Comparison of ENCODE assay signal across 14 cellular contexts in genomic region chr3:82080261-82080660, GRCh38.
A peak's percentile ranks its signal among the peaks of the same experiment; 100 is the strongest.
DNase-seq lines count a peak whose midpoint lies in the region; ATAC-seq and TF ChIP-seq lines count a peak whose summit lies in the region.
"Had no signal": no experiment of that assay in that cellular context is flagged by ENCODE, and none has a peak within 500 bp of the region (broad histone marks: within the 10 kb centered on the region; RNA-seq: fewer than 3 reads in every experiment).

No MANE protein-coding gene starts in this region.

- peak; percentile 15 for DNase-seq in AG20443 (ENCODE audit: low spot score)
- no peak for DNase-seq in HCT116 (ENCODE audit: low read depth, low spot score)
- peak; percentile 12 for DNase-seq in iPS-NIHi11 (ENCODE audit: low spot score)
- no peak for DNase-seq in NCI-H774 (lab: John Stamatoyannopoulos, UW)
- no peak for DNase-seq in HT-29 (ENCODE audit: low spot score)
- DNase-seq in psoas muscle, result no peak
- DNase-seq: activated naive CD4-positive, alpha-beta T cell treated with anti-CD3 and anti-CD28 coated beads for 36 hours; erythroblast; NCI-H1048; stimulated activated CD4-positive, alpha-beta T cell treated with anti-CD3 and anti-CD28 coated beads, Interleukin-1b, Interleukin-23, amount 100 ng/mL, for 48 hours had no signal

- H3K4me2 ChIP-seq in HCT116 (ENCODE audit: low read length), result peak overlapping the region; percentile 15
- H3K4me2 ChIP-seq in SU-DHL-6 (ENCODE audit: low read depth, low read length, poor library complexity, severe bottlenecking), result peak overlapping the region; percentile 22

- no peaks in the 10 kb centered on the region for H3F3A ChIP-seq in SU-DHL-6 (ENCODE audit: insufficient read depth)

- RAD21 ChIA-PET in HCT116 (lab: Charles Lee; ENCODE audit: low non-redundant PET in 1 of 2, low total read pairs in 2 of 2, uncharacterized antibody in 2 of 2, unreplicated experiment in 2 of 2), result no interaction called here

- H2AFZ ChIP-seq in HCT116 (ENCODE audit: low read depth, low read length, poor library complexity, severe bottlenecking) (no peak overlapping the region), SU-DHL-6 (ENCODE audit: low read depth, low read length, severe bottlenecking) (peak overlapping the region; percentile 61)

- H3K9me3 ChIP-seq in HCT116 (ENCODE audit: control insufficient read depth in 1 of 2, insufficient read depth in 1 of 2, low read depth in 1 of 2, low read length in 2 of 2) (no peaks in the 10 kb centered on the region), SU-DHL-6 (ENCODE audit: insufficient read depth, low read length) (no peaks in the 10 kb centered on the region), psoas muscle (no peaks in the 10 kb centered on the region)

- H3K36me3 ChIP-seq in HCT116 (ENCODE audit: control insufficient read depth in 1 of 2, insufficient read depth in 2 of 2, low read length in 2 of 2) (no peaks in the 10 kb centered on the region), SU-DHL-6 (ENCODE audit: low read length) (no peaks in the 10 kb centered on the region), psoas muscle (ENCODE audit: insufficient read depth in 1 of 2, low read depth in 1 of 2) (no peaks in the 10 kb centered on the region)

- no peak for TF ChIP-seq RAD21 in HCT116 (IDR thresholded peaks at IDR 0.05; ENCODE audit: low read depth)

- ATAC-seq in HCT116 (no peak), HG02678 (IDR thresholded peaks at IDR 0.05; ENCODE audit: unreplicated experiment) (no peak), psoas muscle (no peak)

- H3K9me2 ChIP-seq in HCT116 (ENCODE audit: insufficient read depth), result no peaks in the 10 kb centered on the region
- no peaks in the 10 kb centered on the region for H3K9me2 ChIP-seq in SU-DHL-6 (replicated peaks; ENCODE audit: insufficient read depth, low read length)

- peaks cover 6 to 8% of the 10 kb centered on the region in 2 experiments; a peak in 3 of 4 replicates for H3K4me1 ChIP-seq in HCT116 (ENCODE audit: control insufficient read depth in 1 of 2, insufficient read depth in 2 of 2, low read length in 2 of 2)
- no peaks in the 10 kb centered on the region for H3K4me1 ChIP-seq in psoas muscle

- no peaks in the 10 kb centered on the region for H3K27me3 ChIP-seq in HCT116 (ENCODE audit: insufficient read depth, low read length)
- H3K27me3 ChIP-seq in SU-DHL-6 (ENCODE audit: low read length), result no peaks in the 10 kb centered on the region
- no peaks in the 10 kb centered on the region for H3K27me3 ChIP-seq in psoas muscle (ENCODE audit: insufficient read depth in 3 of 3, low read length in 2 of 3)

- TF ChIP-seq POLR2A in HCT116 (IDR thresholded peaks at IDR 0.05; ENCODE audit: borderline replicate concordance, extremely low read depth, insufficient read depth, insufficient read length), result no peak

- TF ChIP-seq CTCF in HCT116 (IDR thresholded peaks at IDR 0.05 in 2 of 3, conservative IDR thresholded peaks at IDR 0.05 in 1 of 3; ENCODE audit: borderline replicate concordance in 1 of 3, insufficient read depth in 1 of 3, low read depth in 2 of 3, low read length in 2 of 3) (no peak), SU-DHL-6 (IDR thresholded peaks at IDR 0.05; ENCODE audit: insufficient read depth, low read length, poor library complexity, severe bottlenecking) (no peak), psoas muscle (IDR thresholded peaks at IDR 0.05) (no peak)

- WGBS in psoas muscle, 3 donors, result 78 to 83% (median 79%) methylated on average over 3 of the region's 3 CpGs

- CTCF ChIA-PET in HCT116 (lab: Charles Lee), result no interaction called here

- H3K4me3 ChIP-seq in HCT116 (replicated peaks in 1 of 2; ENCODE audit: low read depth in 1 of 2, low read length in 2 of 2) (no peak overlapping the region), SU-DHL-6 (ENCODE audit: insufficient read depth, low read length, poor library complexity, severe bottlenecking) (no peak overlapping the region), psoas muscle (no peak overlapping the region)

- POLR2A ChIA-PET in HCT116 (lab: Charles Lee), result no interaction called here

- H3K27ac ChIP-seq in HCT116 (ENCODE audit: low read depth, low read length) (no peak overlapping the region), SU-DHL-6 (ENCODE audit: low read depth, low read length) (no peak overlapping the region), psoas muscle (no peak overlapping the region)
- H3K27ac ChIP-seq: HL-60, RWPE1 had no signal

- H4K20me1 ChIP-seq in HCT116 (ENCODE audit: insufficient read depth) (no peaks in the 10 kb centered on the region), SU-DHL-6 (ENCODE audit: low read depth, low read length) (no peaks in the 10 kb centered on the region)

- BruUV-seq in HCT116 (replicated peaks; lab: Mats Ljungman, UMichigan), result no TSS peak

- H3K79me2 ChIP-seq in HCT116 (ENCODE audit: insufficient read depth, low read length) (no peaks in the 10 kb centered on the region), SU-DHL-6 (ENCODE audit: insufficient read depth, low read length) (no peaks in the 10 kb centered on the region)

- H3K9ac ChIP-seq in HCT116 (ENCODE audit: low read length), result no peak overlapping the region
- H3K9ac ChIP-seq in SU-DHL-6 (ENCODE audit: low read length), result no peak overlapping the region

- intact Hi-C loops in HCT116 (cut with micrococcal nuclease), result no loop called here
- intact Hi-C loops in psoas muscle (cut with DNase I), result no loop called here

TF ChIP-seq in HCT116, 20 proteins besides CTCF, POLR2A, EP300 and RAD21:
- TF ChIP-seq EGR1 (IDR thresholded peaks at IDR 0.05; ENCODE audit: low read depth) (no peak), FOSL1 (IDR thresholded peaks at IDR 0.05; ENCODE audit: low read depth) (no peak), ZBTB33 (IDR thresholded peaks at IDR 0.05; ENCODE audit: extremely low read depth, insufficient replicate concordance, low read length) (no peak), CBX3 (IDR thresholded peaks at IDR 0.05; ENCODE audit: low read depth) (no peak), SP1 (IDR thresholded peaks at IDR 0.05; ENCODE audit: low read depth) (no peak), EZH2phosphoT487 (IDR thresholded peaks at IDR 0.05; ENCODE audit: borderline replicate concordance) (no peak), ZFX (IDR thresholded peaks at IDR 0.05) (no peak), SIN3A (IDR thresholded peaks at IDR 0.05; ENCODE audit: low read depth) (no peak)

Comparison
In these comparisons a context has a peak if more than half of its experiments do, and no peak if none do; other contexts are left out.
1. DNase-seq: peak in AG20443 (single experiment) and iPS-NIHi11 (single experiment); none in HCT116 (single experiment), NCI-H774 (single experiment), HT-29 (single experiment) and psoas muscle (0 of 2).